10 cellular contexts compared by ENCODE assay signal in genomic region chr19:48844472-48844871, GRCh38. TPM values are rescaled to one million over a fixed set of nuclear protein-coding genes. Genes with fewer than 3 reads are reported as not detected.
DNase-seq lines count a peak whose midpoint lies in the region; ATAC-seq and TF ChIP-seq lines count a peak whose summit lies in the region.
"Had no signal": no experiment of that assay in that cellular context is flagged by ENCODE, and none has a peak within 500 bp of the region (broad histone marks: within the 10 kb centered on the region; RNA-seq: fewer than 3 reads in every experiment).

No MANE protein-coding gene starts in this region.

- POLR2A ChIA-PET in naive thymus-derived CD8-positive, alpha-beta T cell (lab: Charles Lee): interaction anchor here (0.7 to 1.5 kb wide), 4 partner anchors 29 to 126 kb away, joined by 3 to 7 read pairs (median 3); no protein-coding TSS in a partner anchor

- no peak overlapping the region for H3K4me3 Mint-ChIP-seq in naive thymus-derived CD8-positive, alpha-beta T cell
- H3K4me3 Mint-ChIP-seq: activated naive CD4-positive, alpha-beta T cell treated with anti-CD3 and anti-CD28 coated beads, Interleukin-2, amount 10 ng/mL, durations not matched to agents 7 days and 5 days had no signal

- no peak for ATAC-seq in naive thymus-derived CD8-positive, alpha-beta T cell
- ATAC-seq in GM21576 (IDR thresholded peaks at IDR 0.05; ENCODE audit: unreplicated experiment): no peak
- ATAC-seq in HG02973 (IDR thresholded peaks at IDR 0.05; ENCODE audit: unreplicated experiment): no peak

- no peaks in the 10 kb centered on the region for H3K27me3 Mint-ChIP-seq in naive thymus-derived CD8-positive, alpha-beta T cell
- H3K27me3 Mint-ChIP-seq: activated naive CD4-positive, alpha-beta T cell treated with anti-CD3 and anti-CD28 coated beads, Interleukin-2, amount 10 ng/mL, durations not matched to agents 7 days and 5 days had no signal

- peaks cover 0 to 5% (median 2%) of the 10 kb centered on the region in 3 donors for H3K36me3 Mint-ChIP-seq in naive thymus-derived CD8-positive, alpha-beta T cell
- H3K36me3 Mint-ChIP-seq: activated naive CD4-positive, alpha-beta T cell treated with anti-CD3 and anti-CD28 coated beads, Interleukin-2, amount 10 ng/mL, durations not matched to agents 7 days and 5 days had no signal

- H3K79me2 ChIP-seq in fibroblast of lung (ENCODE audit: control insufficient read depth, insufficient read depth, low read length): no peaks in the 10 kb centered on the region

- H3K9me3 Mint-ChIP-seq in naive thymus-derived CD8-positive, alpha-beta T cell: no peaks in the 10 kb centered on the region
- H3K9me3 Mint-ChIP-seq: activated naive CD4-positive, alpha-beta T cell treated with anti-CD3 and anti-CD28 coated beads, Interleukin-2, amount 10 ng/mL, durations not matched to agents 7 days and 5 days had no signal

- no peak overlapping the region for H2AFZ ChIP-seq in fibroblast of lung (ENCODE audit: low read length)

- H3K4me2 ChIP-seq in fibroblast of lung (ENCODE audit: extremely low read depth, insufficient read depth, low read length): no peak overlapping the region
- H3K4me2 ChIP-seq: KMS-11 had no signal

- no peaks in the 10 kb centered on the region for H3K9me3 ChIP-seq in fibroblast of lung (ENCODE audit: control insufficient read depth, insufficient read depth, low read depth, low read length)

- H3K36me3 ChIP-seq in fibroblast of lung (ENCODE audit: control insufficient read depth, insufficient read depth, low read length): peaks cover 2% of the 10 kb centered on the region

- no peaks in the 10 kb centered on the region for H3K27me3 ChIP-seq in fibroblast of lung (ENCODE audit: control insufficient read depth, insufficient read depth, low read length)

- peak; percentile 8 to 18 for TF ChIP-seq CTCF in fibroblast of lung (conservative IDR thresholded peaks at IDR 0.05 in 1 of 2, IDR thresholded peaks at IDR 0.05 in 1 of 2; ENCODE audit: low read depth in 1 of 2, low read length in 2 of 2)

- DNase-seq in ELF-1 (ENCODE audit: low read depth, low spot score): peak; percentile 61
- DNase-seq in NCI-H2196 treated with DMSO at 0.1 percent for 48 hours (lab: John Stamatoyannopoulos, UW; ENCODE audit: unreplicated experiment): peak; percentile 45
- DNase-seq in fibroblast of lung (ENCODE audit: low read depth in 2 of 2): peak; percentile 50 to 68
- DNase-seq in naive thymus-derived CD8-positive, alpha-beta T cell: no peak
- DNase-seq: activated naive CD4-positive, alpha-beta T cell treated with anti-CD3 and anti-CD28 coated beads, Interleukin-2, amount 10 ng/mL, durations not matched to agents 7 days and 5 days; occipital lobe had no signal

- peaks cover 0 to 6% (median 2%) of the 10 kb centered on the region in 4 donors for H3K4me1 Mint-ChIP-seq in naive thymus-derived CD8-positive, alpha-beta T cell

- H3K4me1 ChIP-seq in fibroblast of lung (ENCODE audit: control insufficient read depth, extremely low read depth, insufficient read depth, low read length): no peaks in the 10 kb centered on the region

- no peak overlapping the region for H3K27ac ChIP-seq in fibroblast of lung (ENCODE audit: insufficient read depth, low read length)
- H3K27ac ChIP-seq: KMS-11 had no signal

- H3K9ac ChIP-seq in fibroblast of lung (ENCODE audit: insufficient read depth, low read length): no peak overlapping the region
- H3K9ac ChIP-seq: KMS-11 had no signal

- no peaks in the 10 kb centered on the region for H4K20me1 ChIP-seq in fibroblast of lung (ENCODE audit: control insufficient read depth, extremely low read depth, insufficient read depth, low read length)

- H3K27ac Mint-ChIP-seq in naive thymus-derived CD8-positive, alpha-beta T cell: peak overlapping the region in 1 of 10 donors; percentile 21
- H3K27ac Mint-ChIP-seq: activated naive CD4-positive, alpha-beta T cell treated with anti-CD3 and anti-CD28 coated beads, Interleukin-2, amount 10 ng/mL, durations not matched to agents 7 days and 5 days had no signal

- H3K4me3 ChIP-seq in fibroblast of lung (replicated peaks in 1 of 4; ENCODE audit: control extremely low read depth in 1 of 4, insufficient read depth in 1 of 4, low read depth in 3 of 4, low read length in 4 of 4): no peak overlapping the region

RNA-seq across cellular contexts. Expression of gene HSD17B14, which starts 8.2 kb away (rescaled TPM):
- 7.7 and 11.1 TPM in 2 replicates for total RNA-seq in fibroblast of lung
- 2.7 and 4.5 TPM in 2 replicates for polyA plus RNA-seq in fibroblast of lung
- 3.8 and 7.8 TPM in 2 replicates for polyA plus RNA-seq in fibroblast of lung (2012)
- 2.1 and 2.2 TPM in 2 replicates for polyA minus RNA-seq in fibroblast of lung (ENCODE audit: low replicate concordance)
- total RNA-seq in naive thymus-derived CD8-positive, alpha-beta T cell: 1 to 10 TPM in 1 of 2 experiments, under 1 TPM in 1; 0.62 to 1.1 TPM
- polyA plus RNA-seq in naive thymus-derived CD8-positive, alpha-beta T cell: 1 to 10 TPM in 1 of 3 donors, under 1 TPM in 1, not detected in 1; 0.83 to 1.7 TPM

RNA-seq across cellular contexts. Expression of gene PLEKHA4, which starts 23.9 kb away (rescaled TPM):
- total RNA-seq in fibroblast of lung: 18.7 and 20.0 TPM in 2 replicates
- polyA plus RNA-seq in fibroblast of lung: 6.6 and 11.1 TPM in 2 replicates
- 33.4 and 58.7 TPM in 2 replicates for polyA plus RNA-seq in fibroblast of lung (2012)
- polyA minus RNA-seq in fibroblast of lung (ENCODE audit: low replicate concordance): 18.3 and 27.2 TPM in 2 replicates
- total RNA-seq in naive thymus-derived CD8-positive, alpha-beta T cell: 1 to 10 TPM; 4.1 to 6.6 TPM
- polyA plus RNA-seq in naive thymus-derived CD8-positive, alpha-beta T cell: 1 to 10 TPM; 7.4 to 8.5 (median 8.1) TPM

RNA-seq across cellular contexts. Expression of gene PPP1R15A, which starts 27.7 kb away (rescaled TPM):
- total RNA-seq in fibroblast of lung: 87.3 and 166 TPM in 2 replicates
- polyA plus RNA-seq in fibroblast of lung: 46.3 and 116 TPM in 2 replicates
- polyA plus RNA-seq in fibroblast of lung (2012): 53.8 and 120 TPM in 2 replicates
- 19.5 and 31.9 TPM in 2 replicates for polyA minus RNA-seq in fibroblast of lung (ENCODE audit: low replicate concordance)
- 10 to 100 TPM; 56.9 to 59.9 TPM for total RNA-seq in naive thymus-derived CD8-positive, alpha-beta T cell
- 10 to 100 TPM; 17.2 to 47.3 (median 43.1) TPM for polyA plus RNA-seq in naive thymus-derived CD8-positive, alpha-beta T cell

RNA-seq across cellular contexts. Expression of gene BCAT2, which starts 33.6 kb away (rescaled TPM):
- 22.1 and 33.9 TPM in 2 replicates for total RNA-seq in fibroblast of lung
- polyA plus RNA-seq in fibroblast of lung: 22.8 and 23.2 TPM in 2 replicates
- polyA plus RNA-seq in fibroblast of lung (2012): 34.6 and 42.3 TPM in 2 replicates
- polyA minus RNA-seq in fibroblast of lung (ENCODE audit: low replicate concordance): 24.7 and 38.1 TPM in 2 replicates
- total RNA-seq in naive thymus-derived CD8-positive, alpha-beta T cell: 10 to 100 TPM; 24.3 to 27.2 TPM
- polyA plus RNA-seq in naive thymus-derived CD8-positive, alpha-beta T cell: 10 to 100 TPM; 18.9 to 26.0 (median 21.9) TPM

RNA-seq across cellular contexts. Expression of gene TULP2, which starts 54.1 kb away (rescaled TPM):
- total RNA-seq in fibroblast of lung: 0.51 and 0.83 TPM in 2 replicates
- polyA plus RNA-seq in fibroblast of lung: 0.10 and 0.28 TPM in 2 replicates
- polyA plus RNA-seq in fibroblast of lung (2012): 0.19 and 0.24 TPM in 2 replicates
- 0.63 TPM in 1 of 2 replicates, not detected in the other for polyA minus RNA-seq in fibroblast of lung (ENCODE audit: low replicate concordance)
- not detected for total RNA-seq in naive thymus-derived CD8-positive, alpha-beta T cell
- under 1 TPM in 1 of 3 donors, not detected in 2; 0.08 TPM for polyA plus RNA-seq in naive thymus-derived CD8-positive, alpha-beta T cell
- total RNA-seq: glomerular endothelial cell, occipital lobe had no signal

Comparison
In these comparisons a context has a peak if more than half of its experiments do, and no peak if none do; other contexts are left out.
1. DNase-seq: peak in ELF-1 (single experiment), NCI-H2196 treated with DMSO at 0.1 percent for 48 hours (single experiment) and fibroblast of lung (2 of 2); none in naive thymus-derived CD8-positive, alpha-beta T cell (0 of 10).